ENCODE assay signal across 16 cellular contexts in the genomic region with DNA sequence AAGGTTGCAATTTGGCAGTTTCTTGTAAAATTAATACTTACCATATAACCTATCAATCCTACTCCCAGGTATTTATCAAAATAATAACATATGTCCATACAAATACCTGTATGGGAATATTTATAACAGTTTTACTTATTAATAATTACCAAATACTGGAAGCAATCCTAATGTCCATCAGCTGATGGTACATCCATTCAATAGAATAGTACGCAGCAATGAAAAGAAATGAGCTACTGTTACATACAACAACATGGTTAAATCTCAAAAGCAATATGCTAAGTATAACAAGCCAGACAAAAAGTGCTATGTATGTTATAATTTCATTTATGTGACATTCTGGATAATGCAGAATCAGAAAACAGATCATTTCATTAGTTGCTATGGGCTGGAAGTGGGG. TPM values are rescaled to one million over a fixed set of nuclear protein-coding genes. Genes with fewer than 3 reads are reported as not detected.
DNase-seq lines count a peak whose midpoint lies in the region; ATAC-seq, FAIRE-seq and TF ChIP-seq lines count a peak whose summit lies in the region.
"Had no signal": no experiment of that assay in that cellular context is flagged by ENCODE, and none has a peak within 500 bp of the region (broad histone marks: within the 10 kb centered on the region; RNA-seq: fewer than 3 reads in every experiment).

No MANE protein-coding gene starts in this region.

- H3K9me3 ChIP-seq in Caco-2 = peaks cover 26% of the 10 kb centered on the region
- H3K9me3 ChIP-seq in K562 (replicated peaks; ENCODE audit: control insufficient read depth, insufficient read depth, low read depth, low read length) = peaks cover 5% of the 10 kb centered on the region; the same call in 1 of the 2 replicates
- no peaks in the 10 kb centered on the region for H3K9me3 ChIP-seq in GM23248 (ENCODE audit: low read depth)
- H3K9me3 ChIP-seq: HAP-1 had no signal

- H3K4me1 ChIP-seq in Caco-2 (no peaks in the 10 kb centered on the region), K562 (replicated peaks in 1 of 2; ENCODE audit: control insufficient read depth in 2 of 2, insufficient read depth in 2 of 2, low read length in 2 of 2) (peaks cover 0 to 5% of the 10 kb centered on the region in 2 experiments; a peak in 2 of 5 replicates), GM23248 (ENCODE audit: insufficient read depth) (no peaks in the 10 kb centered on the region)
- H3K4me1 ChIP-seq: BLaER1, HAP-1 had no signal

- intact Hi-C loops in Caco-2 (cut with micrococcal nuclease; ENCODE audit: unreplicated experiment) (no loop called here), K562 (cut with micrococcal nuclease) (no loop called here)

- H3K27ac Mint-ChIP-seq in Caco-2 (ENCODE audit: unreplicated experiment) (no peak overlapping the region), endothelial cell (ENCODE audit: unreplicated experiment) (no peak overlapping the region), neural crest cell (ENCODE audit: unreplicated experiment) (no peak overlapping the region)
- H3K27ac Mint-ChIP-seq: CD8-positive, alpha-beta memory T cell; HFFc6 had no signal

- H3K27me3 ChIP-seq in Caco-2 (replicated peaks; ENCODE audit: control insufficient read depth, insufficient read depth, low read length) (no peaks in the 10 kb centered on the region), K562 (ENCODE audit: control insufficient read depth in 2 of 2, insufficient read depth in 2 of 2, low read length in 2 of 2) (no peaks in the 10 kb centered on the region), GM23248 (replicated peaks; ENCODE audit: insufficient read depth) (no peaks in the 10 kb centered on the region)
- H3K27me3 ChIP-seq: BLaER1 had no signal

- TF ChIP-seq RAD21 in K562 (CRISPR knock-in tag; conservative IDR thresholded peaks at IDR 0.05 in 1 of 2, IDR thresholded peaks at IDR 0.05 in 1 of 2) = no peak

- no peak for TF ChIP-seq POLR2A in K562 (conservative IDR thresholded peaks at IDR 0.05)

- H3K4me3 ChIP-seq in Caco-2 (ENCODE audit: low read depth, low read length) (no peak overlapping the region), K562 (no peak overlapping the region), GM23248 (no peak overlapping the region)
- H3K4me3 ChIP-seq: BLaER1, HAP-1 had no signal

- H3K4me2 ChIP-seq in K562 (ENCODE audit: insufficient read depth, low read length) (no peak overlapping the region), GM23248 (ENCODE audit: unreplicated experiment) (no peak overlapping the region)
- H3K4me2 ChIP-seq: BLaER1 had no signal

- in situ Hi-C loops in K562 (cut with MboI) (no loop called here), GM23248 (cut with MboI) (no loop called here)

- ATAC-seq in K562 = no peak
- no peak for ATAC-seq in GM18867 (IDR thresholded peaks at IDR 0.05; ENCODE audit: unreplicated experiment)
- ATAC-seq in GM19023 (IDR thresholded peaks at IDR 0.05; ENCODE audit: unreplicated experiment) = no peak

- no peak for TF ChIP-seq EP300 in K562 (IDR thresholded peaks at IDR 0.05; ENCODE audit: low read length)

- CTCF ChIA-PET in Caco-2 (lab: Charles Lee) (no interaction called here), K562 (lab: Yijun Ruan, JAX; ENCODE audit: low intra/inter-chr PET ratio) (no interaction called here)

- POLR2A ChIA-PET in Caco-2 (lab: Charles Lee) (no interaction called here), K562 (lab: Yijun Ruan, JAX) (no interaction called here)

- no peaks in the 10 kb centered on the region for H3K36me3 ChIP-seq in Caco-2 (ENCODE audit: control insufficient read depth, insufficient read depth, low read length)
- no peaks in the 10 kb centered on the region for H3K36me3 ChIP-seq in K562 (ENCODE audit: control insufficient read depth, insufficient read depth, low read length)
- H3K36me3 ChIP-seq in GM23248 (ENCODE audit: low read depth) = no peaks in the 10 kb centered on the region
- H3K36me3 ChIP-seq: BLaER1, HAP-1 had no signal

- no peaks in the 10 kb centered on the region for H4K20me1 ChIP-seq in K562 (replicated peaks; ENCODE audit: control insufficient read depth, insufficient read depth, low read length)
- H4K20me1 ChIP-seq in GM23248 (ENCODE audit: insufficient read depth) = no peaks in the 10 kb centered on the region
- H4K20me1 ChIP-seq: BLaER1 had no signal

- H3K4me3 Mint-ChIP-seq in Caco-2 (ENCODE audit: unreplicated experiment) = peak overlapping the region; percentile 86
- H3K4me3 Mint-ChIP-seq in endothelial cell (ENCODE audit: unreplicated experiment) = peak overlapping the region; percentile 94
- H3K4me3 Mint-ChIP-seq in neural crest cell = peak overlapping the region; percentile 95
- H3K4me3 Mint-ChIP-seq: CD8-positive, alpha-beta memory T cell; HFFc6 had no signal

- no peaks in the 10 kb centered on the region for H3K9me1 ChIP-seq in K562 (ENCODE audit: control insufficient read depth, insufficient read depth, low read length)

- H3K79me2 ChIP-seq in K562 (ENCODE audit: control insufficient read depth, insufficient read depth, low read length) (no peaks in the 10 kb centered on the region), GM23248 (ENCODE audit: insufficient read depth) (no peaks in the 10 kb centered on the region)

- H3K4me1 Mint-ChIP-seq in Caco-2 (ENCODE audit: low read depth, unreplicated experiment) (no peaks in the 10 kb centered on the region), endothelial cell (ENCODE audit: unreplicated experiment) (peaks cover 2% of the 10 kb centered on the region), neural crest cell (peaks cover 7% of the 10 kb centered on the region)
- H3K4me1 Mint-ChIP-seq: CD8-positive, alpha-beta memory T cell had no signal

- no TSS peak for BruUV-seq in Caco-2 (replicated peaks; lab: Mats Ljungman, UMichigan)
- BruUV-seq in K562 (replicated peaks; lab: Mats Ljungman, UMichigan) = no TSS peak

- no peaks in the 10 kb centered on the region for H3F3A ChIP-seq in GM23248 (ENCODE audit: insufficient read depth)

- H2AFZ ChIP-seq in K562 (ENCODE audit: low read depth, low read length) (no peak overlapping the region), GM23248 (no peak overlapping the region)

- H3K9ac ChIP-seq in K562 (ENCODE audit: insufficient read depth in 1 of 2, low read depth in 2 of 2, low read length in 2 of 2) (no peak overlapping the region), GM23248 (no peak overlapping the region)
- H3K9ac ChIP-seq: BLaER1 had no signal

- no peak for TF ChIP-seq CTCF in Caco-2 (IDR thresholded peaks at IDR 0.05; ENCODE audit: insufficient read depth in 1 of 2, low read depth in 1 of 2, low read length in 1 of 2, severe bottlenecking in 1 of 2, unreplicated experiment in 1 of 2)
- no peak for TF ChIP-seq CTCF in K562 (IDR thresholded peaks at IDR 0.05 in 2 of 3, conservative IDR thresholded peaks at IDR 0.05 in 1 of 3; ENCODE audit: insufficient read depth in 2 of 3, low read depth in 1 of 3, low read length in 3 of 3)
- TF ChIP-seq CTCF in endothelial cell (IDR thresholded peaks at IDR 0.05; ENCODE audit: unreplicated experiment) = no peak
- no peak for TF ChIP-seq CTCF in neural crest cell (conservative IDR thresholded peaks at IDR 0.05)

- peaks cover 8% of the 10 kb centered on the region for H3K36me3 Mint-ChIP-seq in Caco-2 (ENCODE audit: insufficient read depth, unreplicated experiment)
- H3K36me3 Mint-ChIP-seq in endothelial cell (ENCODE audit: low read depth, unreplicated experiment) = peaks cover 23% of the 10 kb centered on the region
- peaks cover 26% of the 10 kb centered on the region for H3K36me3 Mint-ChIP-seq in neural crest cell (ENCODE audit: low read depth)

- H3K9me2 ChIP-seq in GM23248 (ENCODE audit: insufficient read depth) = no peaks in the 10 kb centered on the region

- DNase-seq in Caco-2 (no peak), K562 (ENCODE audit: extremely low read depth in 1 of 4, low spot score in 3 of 4) (no peak), endothelial cell (ENCODE audit: low spot score) (no peak), neural crest cell (ENCODE audit: low read depth, low spot score) (no peak), cerebellum (ENCODE audit: low spot score) (no peak), GM23248 (no peak)
- DNase-seq: 8988T; AML-193; CD8-positive, alpha-beta memory T cell; DMS 273 treated with DMSO at 0.1 percent for 48 hours; GOT3; HFFc6 had no signal

- FAIRE-seq in K562 (lab: Jason Lieb, UNC) = no peak

- H3K27ac ChIP-seq in K562 (ENCODE audit: extremely low read depth, low read depth, low read length) (no peak overlapping the region), GM23248 (no peak overlapping the region)
- H3K27ac ChIP-seq: BLaER1 had no signal

- H3K9me3 Mint-ChIP-seq in Caco-2 (ENCODE audit: unreplicated experiment) (peaks cover 38% of the 10 kb centered on the region), endothelial cell (ENCODE audit: unreplicated experiment) (peaks cover 25% of the 10 kb centered on the region), neural crest cell (peaks cover 21% of the 10 kb centered on the region)

- WGBS in K562 (ENCODE audit: insufficient coverage, low coverage, missing lambda C conversion rate) = 17% methylated on average over 1 of the region's 1 CpG
- WGBS in GM23248 (ENCODE audit: low coverage in 1 of 2, low lambda C conversion rate in 2 of 2, missing lambda C conversion rate in 2 of 2), 2 experiments = 29 to 40% methylated on average over 1 of the region's 1 CpG

- H3K27me3 Mint-ChIP-seq in Caco-2 (ENCODE audit: insufficient read depth, unreplicated experiment) (peaks cover 3% of the 10 kb centered on the region), endothelial cell (ENCODE audit: unreplicated experiment) (peaks cover 5% of the 10 kb centered on the region), neural crest cell (ENCODE audit: low read depth) (no peaks in the 10 kb centered on the region)

RNA-seq across cellular contexts. Expression of a gene that starts 1.2 kb away (rescaled TPM):
- total RNA-seq in Caco-2 (2022) (0.68 TPM in 1 of 2 replicates, not detected in the other), K562 (2014; rRNA removed) (0.09 TPM in 1 of 2 replicates, not detected in the other), K562 (2014; rRNA removed; fragmentation: Illumina TruSeq; extraction: Trizol) (0.13 and 0.25 TPM in 2 replicates), K562 (2015; rRNA removed; fragmentation: Illumina TruSeq; extraction: Trizol) (0.11 and 0.38 TPM in 2 replicates), K562 (2021) (0.11 and 0.29 TPM in 2 replicates), endothelial cell (ENCODE audit: unreplicated experiment) (2.5 TPM), neural crest cell (7.5 and 7.8 TPM in 2 replicates), cerebellum (30.2 TPM)
- total RNA-seq in K562 (2011; cell fraction: chromatin; rRNA removed; ENCODE audit: low replicate concordance) = 0.32 and 0.60 TPM in 2 replicates
- 0.26 TPM in 1 of 2 replicates, not detected in the other for total RNA-seq in K562 (2011; cell fraction: nucleolus; rRNA removed)
- 0.61 and 0.95 TPM in 2 replicates for total RNA-seq in K562 (2011; cell fraction: nucleoplasm; rRNA removed)
- polyA plus RNA-seq in K562 (2011; rRNA removed) (0.43 TPM in 1 of 2 replicates, not detected in the other), K562 (2014; fragmentation: Illumina TruSeq; extraction: Trizol) (0.10 and 0.16 TPM in 2 replicates), K562 (2014; fragmentation: Nextera tagmentation; extraction: Ambion mirVana) (under 1 TPM; 0.08 to 0.27 TPM), K562 (2014; rRNA removed) (0.07 TPM in 1 of 2 replicates, not detected in the other), GM23248 (2016; fragmentation: Nextera tagmentation; extraction: Ambion mirVana) (0.10 and 0.50 TPM in 2 replicates)
- polyA plus RNA-seq in K562 (2011; cell fraction: cytosol; rRNA removed) = 0.12 and 0.13 TPM in 2 replicates
- polyA plus RNA-seq in K562 (2011; cell fraction: nucleus; rRNA removed) = 0.08 and 0.46 TPM in 2 replicates
- polyA plus RNA-seq in K562 (2012) = 0.21 and 0.75 TPM in 2 replicates
- polyA minus RNA-seq in K562 (2011; rRNA and poly(A)+ RNA removed) = 0.28 TPM in 1 of 2 replicates, not detected in the other
- polyA minus RNA-seq in K562 (2011; cell fraction: cytosol; rRNA and poly(A)+ RNA removed) = not detected in 2 replicates
- 0.22 and 0.27 TPM in 2 replicates for polyA minus RNA-seq in K562 (2011; cell fraction: nucleus; rRNA and poly(A)+ RNA removed)
- total RNA-seq in GM23248 (2014; rRNA removed; shearing (Covaris generic)) = 0.54 TPM in 1 of 2 replicates, not detected in the other
- total RNA-seq: CD8-positive, alpha-beta memory T cell had no signal
- polyA plus RNA-seq: CD8-positive, alpha-beta memory T cell had no signal

RNA-seq across cellular contexts. Expression of a gene that starts 59.9 kb away (rescaled TPM):
- total RNA-seq in Caco-2 (2022) (18.5 and 19.4 TPM in 2 replicates), K562 (2014; rRNA removed) (14.7 and 15.6 TPM in 2 replicates), K562 (2014; rRNA removed; fragmentation: Illumina TruSeq; extraction: Trizol) (18.2 and 20.2 TPM in 2 replicates), K562 (2015; rRNA removed; fragmentation: Illumina TruSeq; extraction: Trizol) (18.1 and 20.2 TPM in 2 replicates), K562 (2021) (11.2 and 12.9 TPM in 2 replicates), endothelial cell (ENCODE audit: unreplicated experiment) (26.7 TPM), neural crest cell (19.1 and 20.5 TPM in 2 replicates), cerebellum (37.2 TPM)
- 10.0 and 40.3 TPM in 2 replicates for total RNA-seq in K562 (2011; cell fraction: chromatin; rRNA removed; ENCODE audit: low replicate concordance)
- 8.5 and 10.3 TPM in 2 replicates for total RNA-seq in K562 (2011; cell fraction: nucleolus; rRNA removed)
- total RNA-seq in K562 (2011; cell fraction: nucleoplasm; rRNA removed) = 20.2 and 27.1 TPM in 2 replicates
- polyA plus RNA-seq in K562 (2011; rRNA removed) (18.0 and 24.8 TPM in 2 replicates), K562 (2014; fragmentation: Illumina TruSeq; extraction: Trizol) (12.7 and 13.4 TPM in 2 replicates), K562 (2014; fragmentation: Nextera tagmentation; extraction: Ambion mirVana) (1 to 10 TPM; 4.6 to 6.7 TPM), K562 (2014; rRNA removed) (10.1 and 11.3 TPM in 2 replicates), GM23248 (2016; fragmentation: Nextera tagmentation; extraction: Ambion mirVana) (12.6 and 13.7 TPM in 2 replicates)
- 5.2 and 11.9 TPM in 2 replicates for polyA plus RNA-seq in K562 (2011; cell fraction: cytosol; rRNA removed)
- polyA plus RNA-seq in K562 (2011; cell fraction: nucleus; rRNA removed) = 15.9 and 20.2 TPM in 2 replicates
- polyA plus RNA-seq in K562 (2012) = 8.5 and 11.0 TPM in 2 replicates
- 25.9 and 26.4 TPM in 2 replicates for polyA minus RNA-seq in K562 (2011; rRNA and poly(A)+ RNA removed)
- 7.1 and 8.5 TPM in 2 replicates for polyA minus RNA-seq in K562 (2011; cell fraction: cytosol; rRNA and poly(A)+ RNA removed)
- polyA minus RNA-seq in K562 (2011; cell fraction: nucleus; rRNA and poly(A)+ RNA removed) = 12.5 and 22.3 TPM in 2 replicates
- 29.1 and 43.5 TPM in 2 replicates for total RNA-seq in GM23248 (2014; rRNA removed; shearing (Covaris generic))
